Comparison of ENCODE assay signal across 22 cellular contexts in genomic region chr6:87534377-87535047, GRCh38. TPM values are rescaled to one million over a fixed set of nuclear protein-coding genes. Genes with fewer than 3 reads are reported as not detected.
DNase-seq lines count a peak whose midpoint lies in the region; ATAC-seq, FAIRE-seq and TF ChIP-seq lines count a peak whose summit lies in the region.
"Had no signal": no experiment of that assay in that cellular context is flagged by ENCODE, and none has a peak within 500 bp of the region (broad histone marks: within the 10 kb centered on the region; RNA-seq: fewer than 3 reads in every experiment).

No MANE protein-coding gene starts in this region.

- intact Hi-C loops in PC-9 (cut with micrococcal nuclease; ENCODE audit: unreplicated experiment) = no loop called here

- no peak overlapping the region for H2AFZ ChIP-seq in PC-9

- no peak for DNase-seq in A549 (ENCODE audit: low read depth in 1 of 2, low spot score in 1 of 2)
- DNase-seq in HuH-7.5 (ENCODE audit: low spot score) = peak; percentile 7
- DNase-seq in bronchial epithelial cell (ENCODE audit: low read depth) = no peak
- no peak for DNase-seq in naive B cell
- no peak for DNase-seq in PC-9
- DNase-seq in NCI-H1694 treated with DMSO at 0.1 percent for 48 hours (lab: John Stamatoyannopoulos, UW) = no peak
- DNase-seq: 8988T; AML-193; C1 segment of cervical spinal cord; CD8-positive, alpha-beta memory T cell; DMS53; GDM1; KG1; NCI-H1105 treated with DMSO at 0.1 percent for 48 hours; NCI-H2081 treated with DMSO at 0.1 percent for 48 hours; NCI-H446 treated with DMSO at 0.1 percent for 48 hours; NCI-H526 treated with DMSO at 0.1 percent for 48 hours; OCI-M1 had no signal

- no peak for TF ChIP-seq RAD21 in A549 (conservative IDR thresholded peaks at IDR 0.05 in 1 of 2, IDR thresholded peaks at IDR 0.05 in 1 of 2)

- H3K9me3 ChIP-seq in A549 (no peaks in the 10 kb centered on the region), PC-9 (ENCODE audit: insufficient read depth, low read depth) (no peaks in the 10 kb centered on the region)
- H3K9me3 ChIP-seq: SJSA1 had no signal

- H3K9me3 Mint-ChIP-seq in naive B cell = peaks cover 0 to 4% (median 3%) of the 10 kb centered on the region in 7 donors

- FAIRE-seq in A549 (lab: Jason Lieb, UNC) = no peak
- peak; percentile 96 for FAIRE-seq in bronchial epithelial cell (lab: Jason Lieb, UNC)

- 97% methylated on average over 2 of the region's 2 CpGs for WGBS in A549 (ENCODE audit: missing lambda C conversion rate)

- no peak overlapping the region for H3K27ac ChIP-seq in A549
- no peak overlapping the region for H3K27ac ChIP-seq in PC-9
- H3K27ac ChIP-seq: SJSA1 had no signal

- CTCF ChIA-PET in A549 (lab: Yijun Ruan, JAX) = no interaction called here
- CTCF ChIA-PET in PC-9 (lab: Charles Lee) = no interaction called here

- H3K4me3 ChIP-seq in A549 = no peak overlapping the region
- H3K4me3 ChIP-seq in bronchial epithelial cell (ENCODE audit: low read depth, low read length) = no peak overlapping the region
- no peak overlapping the region for H3K4me3 ChIP-seq in PC-9
- H3K4me3 ChIP-seq: SJSA1 had no signal

- TF ChIP-seq CTCF in A549 (IDR thresholded peaks at IDR 0.05) = no peak
- TF ChIP-seq CTCF in bronchial epithelial cell (IDR thresholded peaks at IDR 0.05; ENCODE audit: insufficient read depth, low read length, severe bottlenecking) = no peak
- TF ChIP-seq CTCF in PC-9 (conservative IDR thresholded peaks at IDR 0.05) = no peak

- H3K4me2 ChIP-seq in A549 (peak overlapping the region; percentile 9; the same call in 1 of the 3 replicates), PC-9 (no peak overlapping the region)

- H3K9me2 ChIP-seq in PC-9 (ENCODE audit: insufficient read depth) = no peaks in the 10 kb centered on the region

- H3F3A ChIP-seq in PC-9 (ENCODE audit: insufficient read depth, low read depth) = no peaks in the 10 kb centered on the region

- POLR2A ChIA-PET in A549 (lab: Yijun Ruan, JAX) = interaction anchor here (0.6 kb wide), 1 partner anchor 20 kb away, joined by 4 read pairs; no protein-coding TSS in a partner anchor
- POLR2A ChIA-PET in PC-9 (lab: Charles Lee; ENCODE audit: unreplicated experiment) = no interaction called here

- no peak for TF ChIP-seq POLR2A in A549 (IDR thresholded peaks at IDR 0.05; ENCODE audit: low read length)

- no peak; a peak in 1 of 6 replicates for ATAC-seq in A549
- no peak for ATAC-seq in naive B cell (ENCODE audit: low read depth in 2 of 2)
- no peak for ATAC-seq in GM19328 (IDR thresholded peaks at IDR 0.05; ENCODE audit: unreplicated experiment)
- ATAC-seq in HG03175 (IDR thresholded peaks at IDR 0.05; ENCODE audit: unreplicated experiment) = no peak
- ATAC-seq: Right ventricle myocardium inferior had no signal

- H3K36me3 Mint-ChIP-seq in naive B cell = peaks cover 18 to 21% of the 10 kb centered on the region in 2 donors

- no peaks in the 10 kb centered on the region for H3K79me2 ChIP-seq in PC-9 (ENCODE audit: low read depth)

- no peak overlapping the region for H3K4me3 Mint-ChIP-seq in naive B cell
- H3K4me3 Mint-ChIP-seq: CD8-positive, alpha-beta memory T cell had no signal

- no peak for TF ChIP-seq EP300 in A549 (IDR thresholded peaks at IDR 0.05)

- H4K20me1 ChIP-seq in PC-9 (ENCODE audit: insufficient read depth) = no peaks in the 10 kb centered on the region

- H3K4me1 ChIP-seq in A549 (peaks cover 5% of the 10 kb centered on the region; the same call in 1 of the 3 replicates), PC-9 (replicated peaks; ENCODE audit: insufficient read depth) (no peaks in the 10 kb centered on the region)
- H3K4me1 ChIP-seq: SJSA1 had no signal

- peaks cover 9 to 22% (median 10%) of the 10 kb centered on the region in 3 donors for H3K4me1 Mint-ChIP-seq in naive B cell

- no peaks in the 10 kb centered on the region for H3K27me3 ChIP-seq in bronchial epithelial cell (ENCODE audit: control insufficient read depth, insufficient read depth, low read length)
- no peaks in the 10 kb centered on the region for H3K27me3 ChIP-seq in PC-9 (ENCODE audit: insufficient read depth, low read depth)
- H3K27me3 ChIP-seq: SJSA1 had no signal

- peaks cover 3% of the 10 kb centered on the region for H3K36me3 ChIP-seq in bronchial epithelial cell (ENCODE audit: control insufficient read depth, insufficient read depth, low read length)
- H3K36me3 ChIP-seq in PC-9 (ENCODE audit: low read depth) = no peaks in the 10 kb centered on the region

- peak overlapping the region in 4 of 6 donors; percentile 2 to 76 (median 24) for H3K27ac Mint-ChIP-seq in naive B cell

- no TSS peak for BruUV-seq in PC-9 (replicated peaks; lab: Mats Ljungman, UMichigan)

- H3K27me3 Mint-ChIP-seq in naive B cell = no peaks in the 10 kb centered on the region
- H3K27me3 Mint-ChIP-seq: CD8-positive, alpha-beta memory T cell had no signal

TF ChIP-seq in A549, 52 proteins besides CTCF, POLR2A, EP300 and RAD21:
- TF ChIP-seq SMC3 (IDR thresholded peaks at IDR 0.05) = no peak
- no peak for TF ChIP-seq CEBPB (IDR thresholded peaks at IDR 0.05)
- TF ChIP-seq JUN (IDR thresholded peaks at IDR 0.05) = no peak
- no peak for TF ChIP-seq TP53 (CRISPR knock-in tag; IDR thresholded peaks at IDR 0.05)
- no peak for TF ChIP-seq EHMT2 (IDR thresholded peaks at IDR 0.05; ENCODE audit: low read depth)
- TF ChIP-seq CBX8 (IDR thresholded peaks at IDR 0.05) = no peak
- no peak for TF ChIP-seq FOSB (CRISPR knock-in tag; IDR thresholded peaks at IDR 0.05)
- TF ChIP-seq ZFP36 (IDR thresholded peaks at IDR 0.05; ENCODE audit: borderline replicate concordance, partially characterized antibody) = no peak
- TF ChIP-seq RNF2 (IDR thresholded peaks at IDR 0.05; ENCODE audit: borderline replicate concordance, low read depth) = no peak
- TF ChIP-seq NR3C1 (IDR thresholded peaks at IDR 0.05) = no peak
- no peak for TF ChIP-seq RCOR1 (IDR thresholded peaks at IDR 0.05; ENCODE audit: low read depth, low read length)
- TF ChIP-seq E2F6 (IDR thresholded peaks at IDR 0.05; ENCODE audit: borderline replicate concordance, low read depth) = no peak
- no peak for TF ChIP-seq RARB (CRISPR knock-in tag; IDR thresholded peaks at IDR 0.05)
- TF ChIP-seq HMGXB4 (CRISPR knock-in tag; IDR thresholded peaks at IDR 0.05; ENCODE audit: borderline replicate concordance) = no peak
- TF ChIP-seq PHF8 (IDR thresholded peaks at IDR 0.05; ENCODE audit: borderline replicate concordance, low read depth) = no peak
- no peak for TF ChIP-seq TFCP2L1 (CRISPR knock-in tag; IDR thresholded peaks at IDR 0.05)
- TF ChIP-seq EHF (CRISPR knock-in tag; IDR thresholded peaks at IDR 0.05) = no peak

RNA-seq across cellular contexts. Expression of gene RARS2, which starts 55.3 kb away (rescaled TPM):
- 11.3 and 14.6 TPM in 2 replicates for polyA plus RNA-seq in A549 (2011; rRNA removed)
- 3.9 and 4.7 TPM in 2 replicates for polyA plus RNA-seq in A549 (2012; cell fraction: cytosol; rRNA removed)
- polyA plus RNA-seq in A549 (2012; cell fraction: nucleus; rRNA removed) = 2.2 and 2.9 TPM in 2 replicates
- polyA plus RNA-seq in A549 (2017; fragmentation: RNase III; extraction: RNeasy Plus Mini Kit Qiagen cat#74134 plus additional on column Dnase treatment) = 23.7 to 25.3 TPM (median 25.2 TPM) in 3 replicates
- polyA minus RNA-seq in A549 (2011; rRNA and poly(A)+ RNA removed) = 5.1 and 5.6 TPM in 2 replicates
- 23.8 and 28.4 TPM in 2 replicates for total RNA-seq in bronchial epithelial cell
- polyA plus RNA-seq in naive B cell (ENCODE audit: low read depth in 6 of 6) = 10 to 100 TPM; 11.7 to 32.8 (median 25.3) TPM
- 22.6 and 34.6 TPM in 2 replicates for total RNA-seq in PC-9 (2021)

RNA-seq across cellular contexts. Expression of gene ORC3, which starts 55.4 kb away (rescaled TPM):
- polyA plus RNA-seq in A549 (2011; rRNA removed) = 48.3 and 50.1 TPM in 2 replicates
- 13.4 TPM in 2 replicates for polyA plus RNA-seq in A549 (2012; cell fraction: cytosol; rRNA removed)
- polyA plus RNA-seq in A549 (2012; cell fraction: nucleus; rRNA removed) = 7.0 and 8.4 TPM in 2 replicates
- polyA plus RNA-seq in A549 (2017; fragmentation: RNase III; extraction: RNeasy Plus Mini Kit Qiagen cat#74134 plus additional on column Dnase treatment) = 25.5 to 30.5 TPM (median 27.8 TPM) in 3 replicates
- 11.4 and 14.9 TPM in 2 replicates for polyA minus RNA-seq in A549 (2011; rRNA and poly(A)+ RNA removed)
- 11.0 and 11.1 TPM in 2 replicates for total RNA-seq in bronchial epithelial cell
- 10 to 100 TPM; 34.4 to 68.4 (median 38.8) TPM for polyA plus RNA-seq in naive B cell (ENCODE audit: low read depth in 6 of 6)
- total RNA-seq in PC-9 (2021) = 19.8 and 24.3 TPM in 2 replicates
